8 cellular contexts compared by ENCODE assay signal in genomic region chr7:101856488-101857357, GRCh38.
DNase-seq lines count a peak whose midpoint lies in the region; ATAC-seq and TF ChIP-seq lines count a peak whose summit lies in the region.

No MANE protein-coding gene starts in this region.

- H3K4me1 Mint-ChIP-seq in central memory CD8-positive, alpha-beta T cell = peaks cover 23% of the 10 kb centered on the region

- DNase-seq in GM13977 (ENCODE audit: low spot score) = peak; percentile 81
- peak; percentile 23 for DNase-seq in NCI-H2081 treated with DMSO at 0.1 percent for 48 hours (lab: John Stamatoyannopoulos, UW)
- DNase-seq in activated CD4-positive, CD25-positive, alpha-beta regulatory T cell treated with anti-CD3 and anti-CD28 coated beads, Interleukin-2, amount 50 U/mL, for 16 hours (ENCODE audit: low read depth, low spot score) = peak; percentile 46
- peak; percentile 65 to 68 for DNase-seq in central memory CD8-positive, alpha-beta T cell (ENCODE audit: low spot score in 2 of 2)
- DNase-seq in left kidney (ENCODE audit: low read depth, low spot score) = peak; percentile 71
- peak; percentile 69 to 70 for DNase-seq in stimulated activated CD4-positive, alpha-beta T cell treated with anti-CD3 and anti-CD28 coated beads, Interleukin-2, amount 100 ng/mL, for 48 hours
- no peak for DNase-seq in NCI-H128 (lab: John Stamatoyannopoulos, UW; ENCODE audit: unreplicated experiment)

- no peaks in the 10 kb centered on the region for H3K27me3 Mint-ChIP-seq in central memory CD8-positive, alpha-beta T cell

- no peaks in the 10 kb centered on the region for H3K9me3 Mint-ChIP-seq in central memory CD8-positive, alpha-beta T cell

- peak overlapping the region; percentile 88 for H3K4me3 Mint-ChIP-seq in central memory CD8-positive, alpha-beta T cell

- H3K27ac Mint-ChIP-seq in central memory CD8-positive, alpha-beta T cell (ENCODE audit: low read depth) = peak overlapping the region; percentile 95

- peak; percentile 81 for ATAC-seq in HG02840 (IDR thresholded peaks at IDR 0.05; ENCODE audit: low FRiP score, unreplicated experiment)
- ATAC-seq in central memory CD8-positive, alpha-beta T cell (replicated peaks; ENCODE audit: extremely low read depth, poor library complexity, severe bottlenecking) = peak; percentile 95

- in situ Hi-C loops in GM13977 (cut with MboI; ENCODE audit: low pct_unique_long_range_greater_than_20kb, low sequenced_read_pairs, unreplicated experiment) = no loop called here

- H3K36me3 Mint-ChIP-seq in central memory CD8-positive, alpha-beta T cell (ENCODE audit: insufficient read depth) = peaks cover 5% of the 10 kb centered on the region

- peak; percentile 31 for TF ChIP-seq CTCF in GM13977 (IDR thresholded peaks at IDR 0.05; ENCODE audit: extremely low read depth, insufficient read depth, missing control alignments)
